1 cellular context compared by ENCODE assay signal in the genomic region with DNA sequence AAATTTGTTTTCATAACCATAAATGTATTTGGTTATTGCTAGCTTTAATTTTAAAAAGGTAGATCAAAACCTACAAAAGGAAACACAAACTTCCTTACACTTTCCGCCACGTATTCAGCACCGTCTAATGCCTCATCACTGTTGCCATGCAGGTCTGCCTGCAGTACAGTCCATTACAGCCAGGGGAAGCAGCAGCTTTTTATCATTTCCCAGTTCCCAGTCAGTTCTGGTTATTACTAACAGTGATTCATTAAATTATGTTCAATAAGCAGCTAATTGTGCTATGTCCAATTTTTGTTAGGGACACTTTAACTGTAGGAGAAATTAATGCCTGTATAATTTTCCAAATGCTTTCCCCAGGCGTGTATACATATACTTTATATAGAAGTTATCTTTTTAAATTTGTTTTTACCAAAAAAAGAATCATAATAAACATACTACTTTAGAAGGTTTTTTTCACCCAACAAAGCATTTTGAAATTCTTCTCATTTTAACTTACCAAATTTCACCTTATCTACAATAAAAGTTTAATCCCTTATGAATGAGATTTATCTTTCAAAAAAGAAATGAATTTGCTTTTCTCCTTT.
TF ChIP-seq lines count a peak whose summit lies in the region.

No MANE protein-coding gene starts in this region.

TF ChIP-seq in HepG2, 621 proteins besides CTCF, POLR2A, EP300 and RAD21 (continued from another document):
- TF ChIP-seq, protein P1, sequence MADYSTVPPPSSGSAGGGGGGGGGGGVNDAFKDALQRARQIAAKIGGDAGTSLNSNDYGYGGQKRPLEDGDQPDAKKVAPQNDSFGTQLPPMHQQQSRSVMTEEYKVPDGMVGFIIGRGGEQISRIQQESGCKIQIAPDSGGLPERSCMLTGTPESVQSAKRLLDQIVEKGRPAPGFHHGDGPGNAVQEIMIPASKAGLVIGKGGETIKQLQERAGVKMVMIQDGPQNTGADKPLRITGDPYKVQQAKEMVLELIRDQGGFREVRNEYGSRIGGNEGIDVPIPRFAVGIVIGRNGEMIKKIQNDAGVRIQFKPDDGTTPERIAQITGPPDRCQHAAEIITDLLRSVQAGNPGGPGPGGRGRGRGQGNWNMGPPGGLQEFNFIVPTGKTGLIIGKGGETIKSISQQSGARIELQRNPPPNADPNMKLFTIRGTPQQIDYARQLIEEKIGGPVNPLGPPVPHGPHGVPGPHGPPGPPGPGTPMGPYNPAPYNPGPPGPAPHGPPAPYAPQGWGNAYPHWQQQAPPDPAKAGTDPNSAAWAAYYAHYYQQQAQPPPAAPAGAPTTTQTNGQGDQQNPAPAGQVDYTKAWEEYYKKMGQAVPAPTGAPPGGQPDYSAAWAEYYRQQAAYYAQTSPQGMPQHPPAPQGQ (CRISPR knock-in tag; IDR thresholded peaks at IDR 0.05; ENCODE audit: borderline replicate concordance) = no peak
- peak; percentile 67 for TF ChIP-seq STAG1 (CRISPR knock-in tag; IDR thresholded peaks at IDR 0.05)
- TF ChIP-seq SP4 (CRISPR knock-in tag; IDR thresholded peaks at IDR 0.05) = no peak
- TF ChIP-seq NKX3-1 (CRISPR knock-in tag; IDR thresholded peaks at IDR 0.05) = no peak
- peak; percentile 93; the same call in 1 of the 2 replicates for TF ChIP-seq RFXANK (CRISPR knock-in tag; IDR thresholded peaks at IDR 0.05)
- TF ChIP-seq, protein P2, sequence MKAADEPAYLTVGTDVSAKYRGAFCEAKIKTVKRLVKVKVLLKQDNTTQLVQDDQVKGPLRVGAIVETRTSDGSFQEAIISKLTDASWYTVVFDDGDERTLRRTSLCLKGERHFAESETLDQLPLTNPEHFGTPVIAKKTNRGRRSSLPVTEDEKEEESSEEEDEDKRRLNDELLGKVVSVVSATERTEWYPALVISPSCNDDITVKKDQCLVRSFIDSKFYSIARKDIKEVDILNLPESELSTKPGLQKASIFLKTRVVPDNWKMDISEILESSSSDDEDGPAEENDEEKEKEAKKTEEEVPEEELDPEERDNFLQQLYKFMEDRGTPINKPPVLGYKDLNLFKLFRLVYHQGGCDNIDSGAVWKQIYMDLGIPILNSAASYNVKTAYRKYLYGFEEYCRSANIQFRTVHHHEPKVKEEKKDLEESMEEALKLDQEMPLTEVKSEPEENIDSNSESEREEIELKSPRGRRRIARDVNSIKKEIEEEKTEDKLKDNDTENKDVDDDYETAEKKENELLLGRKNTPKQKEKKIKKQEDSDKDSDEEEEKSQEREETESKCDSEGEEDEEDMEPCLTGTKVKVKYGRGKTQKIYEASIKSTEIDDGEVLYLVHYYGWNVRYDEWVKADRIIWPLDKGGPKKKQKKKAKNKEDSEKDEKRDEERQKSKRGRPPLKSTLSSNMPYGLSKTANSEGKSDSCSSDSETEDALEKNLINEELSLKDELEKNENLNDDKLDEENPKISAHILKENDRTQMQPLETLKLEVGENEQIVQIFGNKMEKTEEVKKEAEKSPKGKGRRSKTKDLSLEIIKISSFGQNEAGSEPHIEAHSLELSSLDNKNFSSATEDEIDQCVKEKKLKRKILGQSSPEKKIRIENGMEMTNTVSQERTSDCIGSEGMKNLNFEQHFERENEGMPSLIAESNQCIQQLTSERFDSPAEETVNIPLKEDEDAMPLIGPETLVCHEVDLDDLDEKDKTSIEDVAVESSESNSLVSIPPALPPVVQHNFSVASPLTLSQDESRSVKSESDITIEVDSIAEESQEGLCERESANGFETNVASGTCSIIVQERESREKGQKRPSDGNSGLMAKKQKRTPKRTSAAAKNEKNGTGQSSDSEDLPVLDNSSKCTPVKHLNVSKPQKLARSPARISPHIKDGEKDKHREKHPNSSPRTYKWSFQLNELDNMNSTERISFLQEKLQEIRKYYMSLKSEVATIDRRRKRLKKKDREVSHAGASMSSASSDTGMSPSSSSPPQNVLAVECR (CRISPR knock-in tag; IDR thresholded peaks at IDR 0.05; ENCODE audit: borderline replicate concordance) = no peak
- no peak for TF ChIP-seq ETV5 (CRISPR knock-in tag; IDR thresholded peaks at IDR 0.05; ENCODE audit: borderline replicate concordance)
- no peak for TF ChIP-seq MBNL3 (CRISPR knock-in tag; conservative IDR thresholded peaks at IDR 0.05)
- TF ChIP-seq, protein P3, sequence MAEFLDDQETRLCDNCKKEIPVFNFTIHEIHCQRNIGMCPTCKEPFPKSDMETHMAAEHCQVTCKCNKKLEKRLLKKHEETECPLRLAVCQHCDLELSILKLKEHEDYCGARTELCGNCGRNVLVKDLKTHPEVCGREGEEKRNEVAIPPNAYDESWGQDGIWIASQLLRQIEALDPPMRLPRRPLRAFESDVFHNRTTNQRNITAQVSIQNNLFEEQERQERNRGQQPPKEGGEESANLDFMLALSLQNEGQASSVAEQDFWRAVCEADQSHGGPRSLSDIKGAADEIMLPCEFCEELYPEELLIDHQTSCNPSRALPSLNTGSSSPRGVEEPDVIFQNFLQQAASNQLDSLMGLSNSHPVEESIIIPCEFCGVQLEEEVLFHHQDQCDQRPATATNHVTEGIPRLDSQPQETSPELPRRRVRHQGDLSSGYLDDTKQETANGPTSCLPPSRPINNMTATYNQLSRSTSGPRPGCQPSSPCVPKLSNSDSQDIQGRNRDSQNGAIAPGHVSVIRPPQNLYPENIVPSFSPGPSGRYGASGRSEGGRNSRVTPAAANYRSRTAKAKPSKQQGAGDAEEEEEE (CRISPR knock-in tag; IDR thresholded peaks at IDR 0.05; ENCODE audit: borderline replicate concordance) = no peak
- TF ChIP-seq SMC3 (IDR thresholded peaks at IDR 0.05; ENCODE audit: low read length) = peak; percentile 63
- TF ChIP-seq ZNF501 (CRISPR knock-in tag; IDR thresholded peaks at IDR 0.05) = no peak
- no peak for TF ChIP-seq SYNCRIP (IDR thresholded peaks at IDR 0.05; ENCODE audit: insufficient read depth, low read depth, low read length)
- no peak for TF ChIP-seq RELA (CRISPR knock-in tag; IDR thresholded peaks at IDR 0.05)
- TF ChIP-seq, protein P4, sequence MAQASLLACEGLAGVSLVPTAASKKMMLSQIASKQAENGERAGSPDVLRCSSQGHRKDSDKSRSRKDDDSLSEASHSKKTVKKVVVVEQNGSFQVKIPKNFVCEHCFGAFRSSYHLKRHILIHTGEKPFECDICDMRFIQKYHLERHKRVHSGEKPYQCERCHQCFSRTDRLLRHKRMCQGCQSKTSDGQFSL (CRISPR knock-in tag; IDR thresholded peaks at IDR 0.05) = no peak
- TF ChIP-seq RBM39 (IDR thresholded peaks at IDR 0.05; ENCODE audit: low read depth, low read length, poor library complexity, severe bottlenecking) = no peak
- no peak for TF ChIP-seq ZNF256 (CRISPR knock-in tag; conservative IDR thresholded peaks at IDR 0.05)
- TF ChIP-seq, protein P5, sequence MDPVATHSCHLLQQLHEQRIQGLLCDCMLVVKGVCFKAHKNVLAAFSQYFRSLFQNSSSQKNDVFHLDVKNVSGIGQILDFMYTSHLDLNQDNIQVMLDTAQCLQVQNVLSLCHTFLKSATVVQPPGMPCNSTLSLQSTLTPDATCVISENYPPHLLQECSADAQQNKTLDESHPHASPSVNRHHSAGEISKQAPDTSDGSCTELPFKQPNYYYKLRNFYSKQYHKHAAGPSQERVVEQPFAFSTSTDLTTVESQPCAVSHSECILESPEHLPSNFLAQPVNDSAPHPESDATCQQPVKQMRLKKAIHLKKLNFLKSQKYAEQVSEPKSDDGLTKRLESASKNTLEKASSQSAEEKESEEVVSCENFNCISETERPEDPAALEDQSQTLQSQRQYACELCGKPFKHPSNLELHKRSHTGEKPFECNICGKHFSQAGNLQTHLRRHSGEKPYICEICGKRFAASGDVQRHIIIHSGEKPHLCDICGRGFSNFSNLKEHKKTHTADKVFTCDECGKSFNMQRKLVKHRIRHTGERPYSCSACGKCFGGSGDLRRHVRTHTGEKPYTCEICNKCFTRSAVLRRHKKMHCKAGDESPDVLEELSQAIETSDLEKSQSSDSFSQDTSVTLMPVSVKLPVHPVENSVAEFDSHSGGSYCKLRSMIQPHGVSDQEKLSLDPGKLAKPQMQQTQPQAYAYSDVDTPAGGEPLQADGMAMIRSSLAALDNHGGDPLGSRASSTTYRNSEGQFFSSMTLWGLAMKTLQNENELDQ (CRISPR knock-in tag; IDR thresholded peaks at IDR 0.05; ENCODE audit: borderline replicate concordance) = no peak
- TF ChIP-seq SP5 (CRISPR knock-in tag; IDR thresholded peaks at IDR 0.05; ENCODE audit: borderline replicate concordance, low read depth) = no peak
- no peak for TF ChIP-seq ZNF546 (CRISPR knock-in tag; conservative IDR thresholded peaks at IDR 0.05)
